In the genomic region with DNA sequence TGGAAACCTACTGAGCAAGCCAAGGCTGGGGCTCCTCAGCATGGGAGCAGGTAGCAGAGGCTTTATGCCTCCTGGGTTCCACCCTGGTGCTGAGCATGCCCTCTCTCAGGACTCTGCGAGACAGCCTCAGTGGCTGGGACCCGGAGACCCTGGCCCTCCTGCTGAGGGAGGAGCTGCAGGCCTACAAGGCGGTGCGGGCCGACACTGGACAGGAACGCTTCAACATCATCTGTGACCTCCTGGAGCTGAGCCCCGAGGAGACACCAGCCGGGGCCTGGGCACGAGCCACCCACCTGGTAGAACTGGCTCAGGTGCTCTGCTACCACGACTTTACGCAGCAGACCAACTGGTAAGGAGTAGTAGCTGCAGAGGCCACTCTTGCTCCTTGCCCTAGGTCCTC, we compare ENCODE assay signal across 1 cellular context.
TF ChIP-seq lines count a peak whose summit lies in the region.

No MANE protein-coding gene starts in this region.

TF ChIP-seq in HepG2, 621 proteins besides CTCF, POLR2A, EP300 and RAD21:
- TF ChIP-seq HOXA9 (CRISPR knock-in tag; IDR thresholded peaks at IDR 0.05; ENCODE audit: borderline replicate concordance) (no peak), RBFOX2 (IDR thresholded peaks at IDR 0.05; ENCODE audit: low read depth, low read length) (0 out of 2 replicates have a peak, but pooled peaks have one; percentile 25)
